ENCODE assay signal across 8 cellular contexts in the genomic region with DNA sequence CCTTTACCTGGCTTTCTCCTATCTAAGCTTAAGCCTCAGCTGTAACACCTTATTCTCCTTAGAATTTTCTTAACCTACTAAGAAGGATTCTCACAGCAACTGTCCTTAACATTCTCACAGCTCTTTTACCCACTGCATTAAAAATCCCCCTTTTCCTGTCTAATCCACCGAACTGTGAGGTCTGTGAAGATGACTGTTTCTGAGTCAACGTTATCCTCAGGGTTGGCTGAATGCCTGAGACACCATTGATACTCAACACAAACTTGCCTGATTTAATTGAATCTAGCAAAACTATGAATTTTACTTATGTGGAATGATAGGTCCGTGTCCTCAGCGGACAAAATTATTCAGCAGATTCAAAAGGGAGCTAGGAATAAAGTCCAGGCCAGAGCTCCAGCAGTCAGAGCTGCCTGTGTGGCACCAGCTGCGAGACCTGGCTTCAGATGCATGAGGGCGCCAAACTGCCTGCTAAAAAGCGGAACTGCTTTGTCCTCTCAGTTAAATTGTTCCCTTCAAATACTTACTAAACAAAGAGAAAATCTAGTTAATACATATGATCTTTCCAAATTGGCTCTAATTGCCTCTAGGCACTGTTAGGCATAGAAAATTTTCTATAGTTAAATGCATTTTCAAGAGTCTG. TPM values are rescaled to one million over a fixed set of nuclear protein-coding genes. Genes with fewer than 3 reads are reported as not detected.
DNase-seq lines count a peak whose midpoint lies in the region; ATAC-seq, FAIRE-seq and TF ChIP-seq lines count a peak whose summit lies in the region.

No MANE protein-coding gene starts in this region.

- intact Hi-C loops in activated T-helper 1 cell treated with anti-CD3 and anti-CD28 coated beads, Interleukin-12 subunit alpha, Interleukin-12 subunit beta, Interleukin-2, Interleukin-4 antibody, amounts not matched to agents 30 ng/mL and 10 ng/mL and 1 ng/mL, durations not matched to agents 14 hours and 24 hours and 36 hours (cut with micrococcal nuclease): no loop called here
- intact Hi-C loops in mucosa of descending colon (cut with DNase I, micrococcal nuclease): no loop called here

- no peak overlapping the region for H3K4me3 ChIP-seq in WERI-Rb-1 (ENCODE audit: low read depth, low read length)
- no peak overlapping the region for H3K4me3 ChIP-seq in small intestine (ENCODE audit: low read depth in 1 of 2, low read length in 2 of 2)
- no peak overlapping the region for H3K4me3 ChIP-seq in mucosa of descending colon

- ATAC-seq in GM18867 (IDR thresholded peaks at IDR 0.05; ENCODE audit: unreplicated experiment) (peak; percentile 81), mucosa of descending colon (no peak)

- H3K36me3 Mint-ChIP-seq in neural crest cell (ENCODE audit: low read depth): no peaks in the 10 kb centered on the region
- H3K36me3 Mint-ChIP-seq in activated T-helper 1 cell treated with anti-CD3 and anti-CD28 coated beads, Interleukin-12 subunit alpha, Interleukin-12 subunit beta, Interleukin-2, Interleukin-4 antibody, amounts not matched to agents 30 ng/mL and 10 ng/mL and 1 ng/mL, durations not matched to agents 14 hours and 24 hours and 36 hours (ENCODE audit: low read depth): no peaks in the 10 kb centered on the region

- H3K4me3 Mint-ChIP-seq in neural crest cell: no peak overlapping the region
- no peak overlapping the region for H3K4me3 Mint-ChIP-seq in activated T-helper 1 cell treated with anti-CD3 and anti-CD28 coated beads, Interleukin-12 subunit alpha, Interleukin-12 subunit beta, Interleukin-2, Interleukin-4 antibody, amounts not matched to agents 30 ng/mL and 10 ng/mL and 1 ng/mL, durations not matched to agents 14 hours and 24 hours and 36 hours

- 48 to 50% (median 48%) methylated on average over 7 of the region's 7 CpGs for WGBS in small intestine, 3 donors

- H3K27me3 Mint-ChIP-seq in neural crest cell (ENCODE audit: low read depth): no peaks in the 10 kb centered on the region
- peaks cover 5% of the 10 kb centered on the region for H3K27me3 Mint-ChIP-seq in activated T-helper 1 cell treated with anti-CD3 and anti-CD28 coated beads, Interleukin-12 subunit alpha, Interleukin-12 subunit beta, Interleukin-2, Interleukin-4 antibody, amounts not matched to agents 30 ng/mL and 10 ng/mL and 1 ng/mL, durations not matched to agents 14 hours and 24 hours and 36 hours (ENCODE audit: insufficient read depth)

- no peaks in the 10 kb centered on the region for H3K36me3 ChIP-seq in WERI-Rb-1
- H3K36me3 ChIP-seq in small intestine (ENCODE audit: control insufficient read depth in 2 of 2, insufficient read depth in 2 of 2, low read length in 2 of 2): no peaks in the 10 kb centered on the region
- no peaks in the 10 kb centered on the region for H3K36me3 ChIP-seq in mucosa of descending colon (ENCODE audit: low read depth)

- H3K27ac ChIP-seq in WERI-Rb-1: no peak overlapping the region
- no peak overlapping the region for H3K27ac ChIP-seq in small intestine (ENCODE audit: low read depth in 1 of 2, low read length in 1 of 2)

- peak; percentile 46 for TF ChIP-seq CTCF in WERI-Rb-1 (IDR thresholded peaks at IDR 0.05; ENCODE audit: low read depth, low read length)
- TF ChIP-seq CTCF in neural crest cell (conservative IDR thresholded peaks at IDR 0.05): peak; percentile 13
- TF ChIP-seq CTCF in mucosa of descending colon (IDR thresholded peaks at IDR 0.05): no peak

- no peak for FAIRE-seq in small intestine (lab: Jason Lieb, UNC)

- H3K4me1 ChIP-seq in small intestine (ENCODE audit: control insufficient read depth in 2 of 2, insufficient read depth in 1 of 2, low read depth in 1 of 2, low read length in 1 of 2): no peaks in the 10 kb centered on the region
- H3K4me1 ChIP-seq in mucosa of descending colon (ENCODE audit: low read depth): no peaks in the 10 kb centered on the region

- H3K9me3 ChIP-seq in WERI-Rb-1 (ENCODE audit: severe bottlenecking) (no peaks in the 10 kb centered on the region), small intestine (ENCODE audit: control insufficient read depth, low read depth) (no peaks in the 10 kb centered on the region), mucosa of descending colon (no peaks in the 10 kb centered on the region)

- no peaks in the 10 kb centered on the region for H3K9me3 Mint-ChIP-seq in neural crest cell
- H3K9me3 Mint-ChIP-seq in activated T-helper 1 cell treated with anti-CD3 and anti-CD28 coated beads, Interleukin-12 subunit alpha, Interleukin-12 subunit beta, Interleukin-2, Interleukin-4 antibody, amounts not matched to agents 30 ng/mL and 10 ng/mL and 1 ng/mL, durations not matched to agents 14 hours and 24 hours and 36 hours: no peaks in the 10 kb centered on the region

- no peak overlapping the region for H3K27ac Mint-ChIP-seq in neural crest cell (ENCODE audit: unreplicated experiment)
- no peak overlapping the region for H3K27ac Mint-ChIP-seq in activated T-helper 1 cell treated with anti-CD3 and anti-CD28 coated beads, Interleukin-12 subunit alpha, Interleukin-12 subunit beta, Interleukin-2, Interleukin-4 antibody, amounts not matched to agents 30 ng/mL and 10 ng/mL and 1 ng/mL, durations not matched to agents 14 hours and 24 hours and 36 hours

- H3K27me3 ChIP-seq in WERI-Rb-1 (ENCODE audit: insufficient read depth, low read depth, severe bottlenecking) (no peaks in the 10 kb centered on the region), small intestine (ENCODE audit: control insufficient read depth in 2 of 2, insufficient read depth in 2 of 2, low read length in 2 of 2) (no peaks in the 10 kb centered on the region)

- peaks cover 7% of the 10 kb centered on the region for H3K4me1 Mint-ChIP-seq in neural crest cell
- H3K4me1 Mint-ChIP-seq in activated T-helper 1 cell treated with anti-CD3 and anti-CD28 coated beads, Interleukin-12 subunit alpha, Interleukin-12 subunit beta, Interleukin-2, Interleukin-4 antibody, amounts not matched to agents 30 ng/mL and 10 ng/mL and 1 ng/mL, durations not matched to agents 14 hours and 24 hours and 36 hours (ENCODE audit: low read depth): no peaks in the 10 kb centered on the region

- peak; percentile 21 for DNase-seq in NCI-H128 (lab: John Stamatoyannopoulos, UW; ENCODE audit: unreplicated experiment)
- peak; percentile 16 for DNase-seq in WERI-Rb-1
- no peak for DNase-seq in neural crest cell (ENCODE audit: low read depth, low spot score)
- no peak for DNase-seq in small intestine
- no peak for DNase-seq in activated T-helper 1 cell treated with anti-CD3 and anti-CD28 coated beads, Interleukin-12 subunit alpha, Interleukin-12 subunit beta, Interleukin-2, Interleukin-4 antibody, amounts not matched to agents 30 ng/mL and 10 ng/mL and 1 ng/mL, durations not matched to agents 14 hours and 24 hours and 36 hours (ENCODE audit: low spot score)
- DNase-seq in central memory CD4-positive, alpha-beta T cell: no peak
- DNase-seq in mucosa of descending colon: no peak

RNA-seq across cellular contexts. Expression of gene VWDE, which starts 33.4 kb away (rescaled TPM):
- total RNA-seq in neural crest cell (not detected in 2 replicates), mucosa of descending colon (1 to 10 TPM; 1.3 to 1.8 (median 1.4) TPM)
- under 1 TPM in 1 of 3 donors, not detected in 2; 0.01 TPM for polyA plus RNA-seq in small intestine
- total RNA-seq in activated T-helper 1 cell treated with anti-CD3 and anti-CD28 coated beads, Interleukin-12 subunit alpha, Interleukin-12 subunit beta, Interleukin-2, Interleukin-4 antibody, amounts not matched to agents 30 ng/mL and 10 ng/mL and 1 ng/mL, durations not matched to agents 14 hours and 24 hours and 36 hours: 1.6 and 1.7 TPM in 2 replicates

Comparison
In these comparisons a context has a peak if more than half of its experiments do, and no peak if none do; other contexts are left out.
1. DNase-seq: peak in NCI-H128 (single experiment) and WERI-Rb-1 (single experiment); none in neural crest cell (single experiment), small intestine (single experiment), activated T-helper 1 cell treated with anti-CD3 and anti-CD28 coated beads, Interleukin-12 subunit alpha, Interleukin-12 subunit beta, Interleukin-2, Interleukin-4 antibody, amounts not matched to agents 30 ng/mL and 10 ng/mL and 1 ng/mL, durations not matched to agents 14 hours and 24 hours and 36 hours (single experiment), central memory CD4-positive, alpha-beta T cell (single experiment) and mucosa of descending colon (0 of 3).